1 cellular context compared by ENCODE assay signal in genomic region chr10:13500201-13500600, GRCh38.
TF ChIP-seq lines count a peak whose summit lies in the region.

No MANE protein-coding gene starts in this region.

TF ChIP-seq in HepG2, 621 proteins besides CTCF, POLR2A, EP300 and RAD21 (continued from another document and continues in another):
- TF ChIP-seq, protein P1, sequence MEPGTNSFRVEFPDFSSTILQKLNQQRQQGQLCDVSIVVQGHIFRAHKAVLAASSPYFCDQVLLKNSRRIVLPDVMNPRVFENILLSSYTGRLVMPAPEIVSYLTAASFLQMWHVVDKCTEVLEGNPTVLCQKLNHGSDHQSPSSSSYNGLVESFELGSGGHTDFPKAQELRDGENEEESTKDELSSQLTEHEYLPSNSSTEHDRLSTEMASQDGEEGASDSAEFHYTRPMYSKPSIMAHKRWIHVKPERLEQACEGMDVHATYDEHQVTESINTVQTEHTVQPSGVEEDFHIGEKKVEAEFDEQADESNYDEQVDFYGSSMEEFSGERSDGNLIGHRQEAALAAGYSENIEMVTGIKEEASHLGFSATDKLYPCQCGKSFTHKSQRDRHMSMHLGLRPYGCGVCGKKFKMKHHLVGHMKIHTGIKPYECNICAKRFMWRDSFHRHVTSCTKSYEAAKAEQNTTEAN (CRISPR knock-in tag; conservative IDR thresholded peaks at IDR 0.05): no peak
- 0 out of 2 replicates have a peak, but pooled peaks have one; percentile 28 for TF ChIP-seq ZGPAT (CRISPR knock-in tag; IDR thresholded peaks at IDR 0.05)
- TF ChIP-seq NR2F1 (CRISPR knock-in tag; IDR thresholded peaks at IDR 0.05): peak; percentile 78 to 91
- TF ChIP-seq WIZ (CRISPR knock-in tag; IDR thresholded peaks at IDR 0.05): no peak
- TF ChIP-seq ZNF766 (CRISPR knock-in tag; IDR thresholded peaks at IDR 0.05; ENCODE audit: borderline replicate concordance): peak; percentile 62; the same call in 1 of the 2 replicates
- TF ChIP-seq, protein P2, sequence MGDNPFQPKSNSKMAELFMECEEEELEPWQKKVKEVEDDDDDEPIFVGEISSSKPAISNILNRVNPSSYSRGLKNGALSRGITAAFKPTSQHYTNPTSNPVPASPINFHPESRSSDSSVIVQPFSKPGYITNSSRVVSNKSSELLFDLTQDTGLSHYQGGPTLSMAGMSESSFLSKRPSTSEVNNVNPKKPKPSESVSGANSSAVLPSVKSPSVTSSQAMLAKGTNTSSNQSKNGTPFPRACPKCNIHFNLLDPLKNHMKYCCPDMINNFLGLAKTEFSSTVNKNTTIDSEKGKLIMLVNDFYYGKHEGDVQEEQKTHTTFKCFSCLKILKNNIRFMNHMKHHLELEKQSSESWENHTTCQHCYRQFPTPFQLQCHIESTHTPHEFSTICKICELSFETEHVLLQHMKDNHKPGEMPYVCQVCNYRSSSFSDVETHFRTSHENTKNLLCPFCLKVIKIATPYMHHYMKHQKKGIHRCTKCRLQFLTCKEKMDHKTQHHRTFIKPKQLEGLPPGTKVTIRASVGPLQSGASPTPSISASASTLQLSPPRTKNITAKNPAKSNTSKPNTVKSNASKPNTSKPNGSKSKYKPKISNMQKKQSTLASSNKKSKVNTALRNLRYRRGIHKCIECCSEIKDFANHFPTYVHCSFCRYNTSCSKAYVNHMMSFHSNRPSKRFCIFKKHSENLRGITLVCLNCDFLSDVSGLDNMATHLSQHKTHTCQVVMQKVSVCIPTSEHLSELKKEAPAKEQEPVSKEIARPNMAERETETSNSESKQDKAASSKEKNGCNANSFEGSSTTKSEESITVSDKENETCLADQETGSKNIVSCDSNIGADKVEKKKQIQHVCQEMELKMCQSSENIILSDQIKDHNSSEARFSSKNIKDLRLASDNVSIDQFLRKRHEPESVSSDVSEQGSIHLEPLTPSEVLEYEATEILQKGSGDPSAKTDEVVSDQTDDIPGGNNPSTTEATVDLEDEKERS (CRISPR knock-in tag; IDR thresholded peaks at IDR 0.05): no peak
- TF ChIP-seq SNRNP70 (IDR thresholded peaks at IDR 0.05; ENCODE audit: low read depth, low read length): no peak
- TF ChIP-seq, protein P3, sequence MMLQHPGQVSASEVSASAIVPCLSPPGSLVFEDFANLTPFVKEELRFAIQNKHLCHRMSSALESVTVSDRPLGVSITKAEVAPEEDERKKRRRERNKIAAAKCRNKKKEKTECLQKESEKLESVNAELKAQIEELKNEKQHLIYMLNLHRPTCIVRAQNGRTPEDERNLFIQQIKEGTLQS (CRISPR knock-in tag; IDR thresholded peaks at IDR 0.05): peak; percentile 92
- TF ChIP-seq NR2F6 (IDR thresholded peaks at IDR 0.05): peak; percentile 86
- TF ChIP-seq NR2F6 (CRISPR knock-in tag; IDR thresholded peaks at IDR 0.05): peak; percentile 88
- TF ChIP-seq GATAD1 (CRISPR knock-in tag; IDR thresholded peaks at IDR 0.05): no peak
- TF ChIP-seq ZNF562 (CRISPR knock-in tag; IDR thresholded peaks at IDR 0.05; ENCODE audit: borderline replicate concordance): no peak
- TF ChIP-seq RXRA (CRISPR knock-in tag; IDR thresholded peaks at IDR 0.05): peak; percentile 77; the same call in 1 of the 2 replicates
- TF ChIP-seq ZSCAN29 (CRISPR knock-in tag; conservative IDR thresholded peaks at IDR 0.05): no peak
- TF ChIP-seq RNF219 (CRISPR knock-in tag; IDR thresholded peaks at IDR 0.05): no peak
- TF ChIP-seq, protein P4, sequence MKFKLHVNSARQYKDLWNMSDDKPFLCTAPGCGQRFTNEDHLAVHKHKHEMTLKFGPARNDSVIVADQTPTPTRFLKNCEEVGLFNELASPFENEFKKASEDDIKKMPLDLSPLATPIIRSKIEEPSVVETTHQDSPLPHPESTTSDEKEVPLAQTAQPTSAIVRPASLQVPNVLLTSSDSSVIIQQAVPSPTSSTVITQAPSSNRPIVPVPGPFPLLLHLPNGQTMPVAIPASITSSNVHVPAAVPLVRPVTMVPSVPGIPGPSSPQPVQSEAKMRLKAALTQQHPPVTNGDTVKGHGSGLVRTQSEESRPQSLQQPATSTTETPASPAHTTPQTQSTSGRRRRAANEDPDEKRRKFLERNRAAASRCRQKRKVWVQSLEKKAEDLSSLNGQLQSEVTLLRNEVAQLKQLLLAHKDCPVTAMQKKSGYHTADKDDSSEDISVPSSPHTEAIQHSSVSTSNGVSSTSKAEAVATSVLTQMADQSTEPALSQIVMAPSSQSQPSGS (CRISPR knock-in tag; IDR thresholded peaks at IDR 0.05): no peak
- TF ChIP-seq, protein P5, sequence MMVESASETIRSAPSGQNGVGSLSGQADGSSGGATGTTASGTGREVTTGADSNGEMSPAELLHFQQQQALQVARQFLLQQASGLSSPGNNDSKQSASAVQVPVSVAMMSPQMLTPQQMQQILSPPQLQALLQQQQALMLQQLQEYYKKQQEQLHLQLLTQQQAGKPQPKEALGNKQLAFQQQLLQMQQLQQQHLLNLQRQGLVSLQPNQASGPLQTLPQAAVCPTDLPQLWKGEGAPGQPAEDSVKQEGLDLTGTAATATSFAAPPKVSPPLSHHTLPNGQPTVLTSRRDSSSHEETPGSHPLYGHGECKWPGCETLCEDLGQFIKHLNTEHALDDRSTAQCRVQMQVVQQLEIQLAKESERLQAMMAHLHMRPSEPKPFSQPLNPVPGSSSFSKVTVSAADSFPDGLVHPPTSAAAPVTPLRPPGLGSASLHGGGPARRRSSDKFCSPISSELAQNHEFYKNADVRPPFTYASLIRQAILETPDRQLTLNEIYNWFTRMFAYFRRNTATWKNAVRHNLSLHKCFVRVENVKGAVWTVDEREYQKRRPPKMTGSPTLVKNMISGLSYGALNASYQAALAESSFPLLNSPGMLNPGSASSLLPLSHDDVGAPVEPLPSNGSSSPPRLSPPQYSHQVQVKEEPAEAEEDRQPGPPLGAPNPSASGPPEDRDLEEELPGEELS (CRISPR knock-in tag; IDR thresholded peaks at IDR 0.05): no peak
- TF ChIP-seq ZNF749 (CRISPR knock-in tag; IDR thresholded peaks at IDR 0.05; ENCODE audit: borderline replicate concordance): no peak
- TF ChIP-seq, protein P6, sequence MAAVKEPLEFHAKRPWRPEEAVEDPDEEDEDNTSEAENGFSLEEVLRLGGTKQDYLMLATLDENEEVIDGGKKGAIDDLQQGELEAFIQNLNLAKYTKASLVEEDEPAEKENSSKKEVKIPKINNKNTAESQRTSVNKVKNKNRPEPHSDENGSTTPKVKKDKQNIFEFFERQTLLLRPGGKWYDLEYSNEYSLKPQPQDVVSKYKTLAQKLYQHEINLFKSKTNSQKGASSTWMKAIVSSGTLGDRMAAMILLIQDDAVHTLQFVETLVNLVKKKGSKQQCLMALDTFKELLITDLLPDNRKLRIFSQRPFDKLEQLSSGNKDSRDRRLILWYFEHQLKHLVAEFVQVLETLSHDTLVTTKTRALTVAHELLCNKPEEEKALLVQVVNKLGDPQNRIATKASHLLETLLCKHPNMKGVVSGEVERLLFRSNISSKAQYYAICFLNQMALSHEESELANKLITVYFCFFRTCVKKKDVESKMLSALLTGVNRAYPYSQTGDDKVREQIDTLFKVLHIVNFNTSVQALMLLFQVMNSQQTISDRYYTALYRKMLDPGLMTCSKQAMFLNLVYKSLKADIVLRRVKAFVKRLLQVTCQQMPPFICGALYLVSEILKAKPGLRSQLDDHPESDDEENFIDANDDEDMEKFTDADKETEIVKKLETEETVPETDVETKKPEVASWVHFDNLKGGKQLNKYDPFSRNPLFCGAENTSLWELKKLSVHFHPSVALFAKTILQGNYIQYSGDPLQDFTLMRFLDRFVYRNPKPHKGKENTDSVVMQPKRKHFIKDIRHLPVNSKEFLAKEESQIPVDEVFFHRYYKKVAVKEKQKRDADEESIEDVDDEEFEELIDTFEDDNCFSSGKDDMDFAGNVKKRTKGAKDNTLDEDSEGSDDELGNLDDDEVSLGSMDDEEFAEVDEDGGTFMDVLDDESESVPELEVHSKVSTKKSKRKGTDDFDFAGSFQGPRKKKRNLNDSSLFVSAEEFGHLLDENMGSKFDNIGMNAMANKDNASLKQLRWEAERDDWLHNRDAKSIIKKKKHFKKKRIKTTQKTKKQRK (IDR thresholded peaks at IDR 0.05; ENCODE audit: low read length): no peak
- TF ChIP-seq TBL1XR1 (IDR thresholded peaks at IDR 0.05; ENCODE audit: borderline replicate concordance, low read length, partially characterized antibody): no peak
- no peak for TF ChIP-seq NFE2 (CRISPR knock-in tag; IDR thresholded peaks at IDR 0.05)
- TF ChIP-seq ERF (CRISPR knock-in tag; IDR thresholded peaks at IDR 0.05): no peak
- TF ChIP-seq ZNF264 (CRISPR knock-in tag; IDR thresholded peaks at IDR 0.05): no peak
- no peak for TF ChIP-seq ZBTB3 (CRISPR knock-in tag; IDR thresholded peaks at IDR 0.05; ENCODE audit: borderline replicate concordance, low read depth)
- TF ChIP-seq THAP11 (CRISPR knock-in tag; IDR thresholded peaks at IDR 0.05): peak; percentile 46; the same call in 1 of the 2 replicates
- TF ChIP-seq SOX13 (IDR thresholded peaks at IDR 0.05): no peak
- peak in 1 of 2 experiments; percentile 12; a peak in 1 of 4 replicates for TF ChIP-seq SOX13 (CRISPR knock-in tag; conservative IDR thresholded peaks at IDR 0.05 in 1 of 2, IDR thresholded peaks at IDR 0.05 in 1 of 2)
- no peak for TF ChIP-seq ZNF724P (CRISPR knock-in tag; IDR thresholded peaks at IDR 0.05; ENCODE audit: borderline replicate concordance)
- no peak for TF ChIP-seq ZNF75D (CRISPR knock-in tag; IDR thresholded peaks at IDR 0.05; ENCODE audit: borderline replicate concordance)
- no peak for TF ChIP-seq EEA1 (CRISPR knock-in tag; IDR thresholded peaks at IDR 0.05; ENCODE audit: borderline replicate concordance)
- peak; percentile 46 for TF ChIP-seq TEAD3 (CRISPR knock-in tag; optimal IDR thresholded peaks at IDR 0.05; ENCODE audit: borderline replicate concordance)
- no peak for TF ChIP-seq ZFAT (CRISPR knock-in tag; conservative IDR thresholded peaks at IDR 0.05)
- TF ChIP-seq IRF2 (CRISPR knock-in tag; IDR thresholded peaks at IDR 0.05): no peak
- no peak for TF ChIP-seq ZNF558 (CRISPR knock-in tag; IDR thresholded peaks at IDR 0.05; ENCODE audit: borderline replicate concordance)
- no peak for TF ChIP-seq ATM (IDR thresholded peaks at IDR 0.05; ENCODE audit: borderline replicate concordance)
- 0 out of 2 replicates have a peak, but pooled peaks have one; percentile 10 for TF ChIP-seq CREB1 (IDR thresholded peaks at IDR 0.05)
- peak; percentile 49 for TF ChIP-seq CREB1 (CRISPR knock-in tag; IDR thresholded peaks at IDR 0.05)
- no peak for TF ChIP-seq ZBTB34 (CRISPR knock-in tag; IDR thresholded peaks at IDR 0.05)
- TF ChIP-seq ZNF564 (CRISPR knock-in tag; IDR thresholded peaks at IDR 0.05): no peak
- TF ChIP-seq RARA (CRISPR knock-in tag; IDR thresholded peaks at IDR 0.05): peak; percentile 87
- no peak for TF ChIP-seq ZNF460 (CRISPR knock-in tag; IDR thresholded peaks at IDR 0.05; ENCODE audit: borderline replicate concordance)
- TF ChIP-seq ZUFSP (CRISPR knock-in tag; IDR thresholded peaks at IDR 0.05; ENCODE audit: borderline replicate concordance): no peak
- TF ChIP-seq SP5 (CRISPR knock-in tag; IDR thresholded peaks at IDR 0.05; ENCODE audit: borderline replicate concordance, low read depth): no peak
- TF ChIP-seq, protein P7, sequence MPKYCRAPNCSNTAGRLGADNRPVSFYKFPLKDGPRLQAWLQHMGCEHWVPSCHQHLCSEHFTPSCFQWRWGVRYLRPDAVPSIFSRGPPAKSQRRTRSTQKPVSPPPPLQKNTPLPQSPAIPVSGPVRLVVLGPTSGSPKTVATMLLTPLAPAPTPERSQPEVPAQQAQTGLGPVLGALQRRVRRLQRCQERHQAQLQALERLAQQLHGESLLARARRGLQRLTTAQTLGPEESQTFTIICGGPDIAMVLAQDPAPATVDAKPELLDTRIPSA (CRISPR knock-in tag; IDR thresholded peaks at IDR 0.05; ENCODE audit: borderline replicate concordance): no peak
- peak; percentile 25; the same call in 1 of the 2 replicates for TF ChIP-seq RXRB (CRISPR knock-in tag; IDR thresholded peaks at IDR 0.05; ENCODE audit: borderline replicate concordance)
